8 cellular contexts compared by ENCODE assay signal in the genomic region with DNA sequence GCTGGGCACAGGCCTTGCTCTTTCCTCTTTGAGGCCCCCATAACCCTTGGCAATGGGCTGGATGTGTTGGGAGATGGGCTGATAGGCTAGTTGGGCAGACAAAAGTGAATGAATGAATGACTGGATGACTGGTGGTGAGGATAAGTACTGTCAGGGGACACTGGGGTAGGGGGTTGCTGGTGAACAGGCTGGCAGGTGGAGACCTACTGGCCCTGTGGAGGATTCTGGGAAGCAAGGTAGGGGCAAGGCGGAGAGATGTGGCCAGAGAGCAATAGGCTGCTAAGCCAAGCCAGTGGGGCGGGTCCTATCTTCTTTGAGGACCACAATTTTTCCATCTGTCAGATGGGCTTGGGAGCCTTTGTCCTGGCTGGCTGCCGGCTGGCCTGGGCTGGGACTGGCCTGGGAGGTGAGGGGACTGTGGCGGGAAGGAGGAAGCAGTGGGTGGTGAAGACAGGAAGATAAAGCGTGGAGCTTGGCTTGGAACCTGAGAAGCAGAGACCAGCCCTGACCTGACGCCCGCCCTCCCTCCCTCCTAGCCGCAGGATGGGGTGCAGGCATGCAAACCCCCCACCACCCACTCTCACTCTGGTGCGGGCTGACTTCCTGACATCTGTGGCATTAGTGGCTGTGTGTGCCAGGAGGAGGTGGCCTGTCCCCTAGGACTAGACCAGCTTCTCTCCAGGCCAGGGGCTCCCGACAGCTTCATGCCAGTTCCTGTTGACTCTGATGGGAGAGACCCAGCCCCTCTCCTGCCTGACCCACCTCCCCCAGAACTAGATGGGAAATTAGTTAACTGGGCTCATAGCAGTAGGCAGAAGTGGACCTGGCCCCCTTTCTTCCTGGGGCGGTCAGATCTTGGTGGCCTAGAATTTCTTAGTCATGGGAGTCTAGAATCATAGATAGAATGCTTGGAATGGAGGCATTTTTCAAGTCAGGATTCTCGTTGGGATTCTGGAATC. TPM values are rescaled to one million over a fixed set of nuclear protein-coding genes. Genes with fewer than 3 reads are reported as not detected.
A peak's percentile ranks its signal among the peaks of the same experiment; 100 is the strongest.
DNase-seq lines count a peak whose midpoint lies in the region; ATAC-seq and TF ChIP-seq lines count a peak whose summit lies in the region.

No MANE protein-coding gene starts in this region.

- intact Hi-C loops in dorsolateral prefrontal cortex (cut with DNase I): no loop called here

- H3K27me3 Mint-ChIP-seq in neural progenitor cell (ENCODE audit: insufficient read depth, low read depth): no peaks in the 10 kb centered on the region

- no peak overlapping the region for H3K4me3 ChIP-seq in BLaER1
- peak overlapping the region in 32 of 59 donors; percentile 2 to 63 (median 51) for H3K4me3 ChIP-seq in dorsolateral prefrontal cortex
- no peak overlapping the region for H3K4me3 ChIP-seq in neural progenitor cell

- H3K36me3 Mint-ChIP-seq in neural progenitor cell: no peaks in the 10 kb centered on the region

- ATAC-seq in HG02870 (IDR thresholded peaks at IDR 0.05; ENCODE audit: unreplicated experiment): no peak

- H2AFZ ChIP-seq in neural progenitor cell (replicated peaks): no peak overlapping the region

- peaks cover 33% of the 10 kb centered on the region for H3F3A ChIP-seq in neural progenitor cell (ENCODE audit: low read depth)

- no peaks in the 10 kb centered on the region for H3K9me3 ChIP-seq in BLaER1
- no peaks in the 10 kb centered on the region for H3K9me3 ChIP-seq in neural progenitor cell (ENCODE audit: low read depth)

- DNase-seq in MV-4-11 (lab: John Stamatoyannopoulos, UW) (peak; percentile 50), dorsolateral prefrontal cortex (no peak), neural progenitor cell (ENCODE audit: low spot score) (no peak), GOT3 (lab: John Stamatoyannopoulos, UW) (no peak), D341Med (ENCODE audit: low spot score) (no peak), DMS153 (lab: John Stamatoyannopoulos, UW) (no peak)

- peaks cover 5% of the 10 kb centered on the region; the same call in 1 of the 2 replicates for H3K36me3 ChIP-seq in BLaER1
- H3K36me3 ChIP-seq in neural progenitor cell: no peaks in the 10 kb centered on the region

- H3K9me3 Mint-ChIP-seq in neural progenitor cell: no peaks in the 10 kb centered on the region

- H3K4me1 Mint-ChIP-seq in neural progenitor cell: peaks cover 75% of the 10 kb centered on the region

- H3K4me3 Mint-ChIP-seq in neural progenitor cell: peak overlapping the region; percentile 0

- H4K20me1 ChIP-seq in BLaER1: peaks cover 97% of the 10 kb centered on the region
- H4K20me1 ChIP-seq in neural progenitor cell (ENCODE audit: low read depth): peaks cover 45% of the 10 kb centered on the region

- H3K27ac ChIP-seq in BLaER1 (peak overlapping the region; percentile 85), dorsolateral prefrontal cortex (peak overlapping the region; percentile 90 to 100 (median 99)), neural progenitor cell (no peak overlapping the region)

- H3K27me3 ChIP-seq in BLaER1: no peaks in the 10 kb centered on the region
- no peaks in the 10 kb centered on the region for H3K27me3 ChIP-seq in dorsolateral prefrontal cortex
- no peaks in the 10 kb centered on the region for H3K27me3 ChIP-seq in neural progenitor cell

- TF ChIP-seq CTCF in dorsolateral prefrontal cortex (IDR thresholded peaks at IDR 0.05 in 54 of 56, conservative IDR thresholded peaks at IDR 0.05 in 2 of 56; ENCODE audit: low read depth in 1 of 56, partially characterized antibody in 56 of 56): no peak
- no peak for TF ChIP-seq CTCF in neural progenitor cell (IDR thresholded peaks at IDR 0.05)

- peaks cover 98% of the 10 kb centered on the region for H3K79me2 ChIP-seq in neural progenitor cell (ENCODE audit: low read depth)

- H3K4me2 ChIP-seq in BLaER1 (peak overlapping the region; percentile 93), neural progenitor cell (no peak overlapping the region)

- H3K9ac ChIP-seq in BLaER1: peak overlapping the region; percentile 77
- H3K9ac ChIP-seq in neural progenitor cell: no peak overlapping the region

- peaks cover 99% of the 10 kb centered on the region for H3K4me1 ChIP-seq in BLaER1
- H3K4me1 ChIP-seq in neural progenitor cell: peaks cover 65% of the 10 kb centered on the region

- H3K27ac Mint-ChIP-seq in neural progenitor cell: peak overlapping the region; percentile 12

RNA-seq across cellular contexts. Expression of a gene that starts 9.5 kb away (rescaled TPM):
- total RNA-seq in dorsolateral prefrontal cortex (100 to 1,000 TPM in 83 of 120 experiments, 10 to 100 TPM in 37; 79.1 to 229 (median 108) TPM), neural progenitor cell (ENCODE audit: low replicate concordance) (17.2 and 25.6 TPM in 2 replicates)

Comparison
In these comparisons a context has a peak if more than half of its experiments do, and no peak if none do; other contexts are left out.
1. H3K4me3 ChIP-seq: peak in dorsolateral prefrontal cortex (32 of 59); none in BLaER1 (single experiment) and neural progenitor cell (single experiment).